1 cellular context compared by ENCODE assay signal in genomic region chr5:135457424-135458071, GRCh38.
TF ChIP-seq lines count a peak whose summit lies in the region.

No MANE protein-coding gene starts in this region.

TF ChIP-seq in K562, 482 proteins besides CTCF, POLR2A, EP300 and RAD21 (continued from another document and continues in another):
- TF ChIP-seq STAT6 (CRISPR knock-in tag; IDR thresholded peaks at IDR 0.05), result no peak
- peak; percentile 58; the same call in 1 of the 2 replicates for TF ChIP-seq RB1 (IDR thresholded peaks at IDR 0.05; ENCODE audit: low read depth)
- TF ChIP-seq SMARCA4 (IDR thresholded peaks at IDR 0.05), result peak; percentile 48; the same call in 1 of the 2 replicates
- TF ChIP-seq SREBF1 (IDR thresholded peaks at IDR 0.05; ENCODE audit: borderline replicate concordance, low read depth, low read length), result no peak
- no peak for TF ChIP-seq ZNF354B (CRISPR knock-in tag; IDR thresholded peaks at IDR 0.05)
- peak; percentile 96 for TF ChIP-seq ZNF263 (CRISPR knock-in tag; IDR thresholded peaks at IDR 0.05; ENCODE audit: borderline replicate concordance)
- peak; percentile 24; the same call in 1 of the 2 replicates for TF ChIP-seq CXXC5 (CRISPR knock-in tag; IDR thresholded peaks at IDR 0.05)
- TF ChIP-seq ZMIZ1 (IDR thresholded peaks at IDR 0.05; ENCODE audit: low read depth in 2 of 2, low read length in 2 of 2), result 0 out of 4 replicates have a peak, but pooled peaks of 1 of the 2 experiments have one; percentile 35
- 0 out of 2 replicates have a peak, but pooled peaks have one; percentile 27 for TF ChIP-seq ZNF75A (CRISPR knock-in tag; IDR thresholded peaks at IDR 0.05)
- 0 out of 2 replicates have a peak, but pooled peaks have one; percentile 38 for TF ChIP-seq SMARCE1 (IDR thresholded peaks at IDR 0.05)
- peak in 1 of 2 experiments; percentile 86; a peak in 1 of 4 replicates for TF ChIP-seq UBTF (IDR thresholded peaks at IDR 0.05; ENCODE audit: borderline replicate concordance in 1 of 2, low read depth in 2 of 2, low read length in 2 of 2)
- TF ChIP-seq JUN (IDR thresholded peaks at IDR 0.05; ENCODE audit: borderline replicate concordance, low read depth, low read length), result peak; percentile 7; the same call in 1 of the 2 replicates
- no peak for TF ChIP-seq JUN (CRISPR knock-in tag; IDR thresholded peaks at IDR 0.05; ENCODE audit: borderline replicate concordance)
- no peak for TF ChIP-seq ETS2 (tag; IDR thresholded peaks at IDR 0.05; ENCODE audit: borderline replicate concordance, poor library complexity, severe bottlenecking)
- TF ChIP-seq TFAP4 (CRISPR knock-in tag; IDR thresholded peaks at IDR 0.05; ENCODE audit: borderline replicate concordance), result peak; percentile 66; the same call in 1 of the 2 replicates
- 0 out of 2 replicates have a peak, but pooled peaks have one; percentile 16 for TF ChIP-seq ARID1B (IDR thresholded peaks at IDR 0.05)
- peak; percentile 69; the same call in 1 of the 2 replicates for TF ChIP-seq ZBTB9 (CRISPR knock-in tag; IDR thresholded peaks at IDR 0.05)
- peak; percentile 44; the same call in 1 of the 2 replicates for TF ChIP-seq HMBOX1 (IDR thresholded peaks at IDR 0.05)
- peak; percentile 54 to 59; a peak in 3 of 4 replicates for TF ChIP-seq NRF1 (conservative IDR thresholded peaks at IDR 0.05 in 1 of 2, IDR thresholded peaks at IDR 0.05 in 1 of 2)
- TF ChIP-seq ZNF592 (IDR thresholded peaks at IDR 0.05), result peak; percentile 36; the same call in 1 of the 2 replicates
- no peak for TF ChIP-seq SRSF3 (IDR thresholded peaks at IDR 0.05; ENCODE audit: insufficient read depth, low read length)
- no peak for TF ChIP-seq NKRF (IDR thresholded peaks at IDR 0.05; ENCODE audit: borderline replicate concordance)
- 0 out of 2 replicates have a peak, but pooled peaks have one; percentile 32 for TF ChIP-seq ZNF175 (CRISPR knock-in tag; IDR thresholded peaks at IDR 0.05; ENCODE audit: low read depth)
- TF ChIP-seq ELK1 (CRISPR knock-in tag; IDR thresholded peaks at IDR 0.05), result no peak
- peak; percentile 72 for TF ChIP-seq SMC3 (conservative IDR thresholded peaks at IDR 0.05; ENCODE audit: insufficient read depth, low read depth, low read length)
- TF ChIP-seq SRF (CRISPR knock-in tag; IDR thresholded peaks at IDR 0.05), result peak in 1 of 2 experiments; percentile 50; a peak in 1 of 4 replicates
- 0 out of 2 replicates have a peak, but pooled peaks have one; percentile 15 for TF ChIP-seq PHF8 (IDR thresholded peaks at IDR 0.05; ENCODE audit: borderline replicate concordance, low read length)
- TF ChIP-seq DMBX1 (CRISPR knock-in tag; IDR thresholded peaks at IDR 0.05; ENCODE audit: borderline replicate concordance), result peak; percentile 59; the same call in 1 of the 2 replicates
- TF ChIP-seq JUND (IDR thresholded peaks at IDR 0.05; ENCODE audit: borderline replicate concordance, low read depth, low read length), result 0 out of 2 replicates have a peak, but pooled peaks have one; percentile 33
- peak; percentile 32; the same call in 1 of the 3 replicates for TF ChIP-seq JUND (tag; IDR thresholded peaks at IDR 0.05; ENCODE audit: borderline replicate concordance, low read depth, low read length)
